ENCODE assay signal across 19 cellular contexts in the genomic region with DNA sequence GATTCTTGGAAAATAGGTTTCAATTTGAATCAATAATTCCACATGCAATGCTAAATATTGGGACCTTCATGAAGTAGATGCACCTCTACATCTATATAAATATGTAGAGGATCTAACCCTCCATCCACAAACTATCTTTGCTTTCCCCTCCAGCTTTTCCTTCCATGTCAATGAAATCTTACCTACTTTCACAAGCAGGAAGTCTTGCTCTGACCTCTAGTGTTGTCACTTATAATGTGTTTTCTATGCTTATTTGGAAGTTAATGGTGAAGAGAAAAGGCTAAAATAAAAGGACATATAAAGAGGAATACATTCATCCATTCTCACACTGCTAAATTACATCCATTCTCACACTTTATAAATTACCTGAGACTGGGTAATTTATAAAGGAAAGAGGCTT.
DNase-seq lines count a peak whose midpoint lies in the region; TF ChIP-seq lines count a peak whose summit lies in the region.
"Had no signal": no experiment of that assay in that cellular context is flagged by ENCODE, and none has a peak within 500 bp of the region (broad histone marks: within the 10 kb centered on the region; RNA-seq: fewer than 3 reads in every experiment).

No MANE protein-coding gene starts in this region.

- POLR2A ChIA-PET in A673 (lab: Charles Lee; ENCODE audit: low non-redundant PET): no interaction called here

- H3K27me3 ChIP-seq in A673 (replicated peaks; ENCODE audit: insufficient read depth, low read depth, low read length, poor library complexity) (no peaks in the 10 kb centered on the region), adipocyte (replicated peaks; ENCODE audit: control insufficient read depth, insufficient read depth, low read length) (no peaks in the 10 kb centered on the region)

- H3K4me1 ChIP-seq in A673 (ENCODE audit: insufficient read depth, low read length, poor library complexity, severe bottlenecking): no peaks in the 10 kb centered on the region
- H3K4me1 ChIP-seq in adipocyte (ENCODE audit: control insufficient read depth, insufficient read depth, low read length): no peaks in the 10 kb centered on the region

- no peaks in the 10 kb centered on the region for H3K4me1 Mint-ChIP-seq in HFFc6 (ENCODE audit: low read depth)
- H3K4me1 Mint-ChIP-seq: B cell, CD14-positive monocyte had no signal

- no peak overlapping the region for H3K4me3 Mint-ChIP-seq in HFFc6
- H3K4me3 Mint-ChIP-seq: B cell, CD14-positive monocyte had no signal

- no peak overlapping the region for H3K4me3 ChIP-seq in A673 (ENCODE audit: low read depth, low read length, poor library complexity, severe bottlenecking)
- no peak overlapping the region for H3K4me3 ChIP-seq in adipocyte (ENCODE audit: low read length)

- intact Hi-C loops in A673 (cut with micrococcal nuclease; ENCODE audit: unreplicated experiment): no loop called here

- H3K36me3 Mint-ChIP-seq in HFFc6 (ENCODE audit: low read depth): no peaks in the 10 kb centered on the region
- H3K36me3 Mint-ChIP-seq: CD14-positive monocyte had no signal

- no peak overlapping the region for H3K9ac ChIP-seq in adipocyte (ENCODE audit: low read length)
- H3K9ac ChIP-seq: SK-N-SH had no signal

- H3K27me3 Mint-ChIP-seq in HFFc6 (ENCODE audit: insufficient read depth): no peaks in the 10 kb centered on the region; the same call in 1 of the 2 replicates
- H3K27me3 Mint-ChIP-seq: B cell had no signal

- peak; percentile 11 for DNase-seq in NCI-H146 (lab: John Stamatoyannopoulos, UW)
- DNase-seq in NCI-H146 treated with DMSO at 0.1 percent for 48 hours (lab: John Stamatoyannopoulos, UW; ENCODE audit: unreplicated experiment): no peak
- DNase-seq in A673 (ENCODE audit: low spot score): peak; percentile 34
- DNase-seq in NCI-H1048 (lab: John Stamatoyannopoulos, UW): peak; percentile 0
- peak; percentile 0 for DNase-seq in adipocyte (ENCODE audit: low read depth)
- DNase-seq in H4 (ENCODE audit: low spot score): no peak
- no peak for DNase-seq in HFFc6
- no peak for DNase-seq in NOMO-1 treated with dmso at 0.1 percent for 144 hours (lab: John Stamatoyannopoulos, UW; ENCODE audit: unreplicated experiment)
- DNase-seq: Kasumi-1, NCI-H1436, NCI-H2029, NCI-H2171 treated with DMSO at 0.1 percent for 48 hours, NCI-H510A treated with DMSO at 0.1 percent for 48 hours, SHP77 treated with DMSO at 0.1 percent for 48 hours, SK-N-SH, T-helper 2 cell had no signal

- no peaks in the 10 kb centered on the region for H3K9me3 ChIP-seq in A673 (ENCODE audit: low read depth, low read length, poor library complexity, severe bottlenecking)
- peaks cover 18% of the 10 kb centered on the region for H3K9me3 ChIP-seq in adipocyte (ENCODE audit: control insufficient read depth, low read length)
- H3K9me3 ChIP-seq: SK-N-SH had no signal

- H3K36me3 ChIP-seq in A673 (ENCODE audit: insufficient read depth, low read length, poor library complexity, severe bottlenecking): no peaks in the 10 kb centered on the region
- no peaks in the 10 kb centered on the region for H3K36me3 ChIP-seq in adipocyte (ENCODE audit: control insufficient read depth, insufficient read depth, low read length, severe bottlenecking)

- peaks cover 7% of the 10 kb centered on the region; the same call in 1 of the 2 replicates for H3K9me3 Mint-ChIP-seq in HFFc6

- TF ChIP-seq CTCF in A673 (conservative IDR thresholded peaks at IDR 0.05; ENCODE audit: low read depth, low read length) (no peak), HFFc6 (IDR thresholded peaks at IDR 0.05) (no peak)

- no peak overlapping the region for H3K27ac Mint-ChIP-seq in HFFc6
- H3K27ac Mint-ChIP-seq: B cell, CD14-positive monocyte had no signal

- CTCF ChIA-PET in A673 (lab: Charles Lee): no interaction called here

- no TSS peak for BruUV-seq in A673 (replicated peaks; lab: Mats Ljungman, UMichigan)

- H3K27ac ChIP-seq in A673 (ENCODE audit: low read depth, low read length, poor library complexity, severe bottlenecking): no peak overlapping the region
- H3K27ac ChIP-seq: RWPE1 had no signal

Comparison
In these comparisons a context has a peak if more than half of its experiments do, and no peak if none do; other contexts are left out.
1. DNase-seq: peak in NCI-H146 (single experiment), A673 (single experiment), NCI-H1048 (single experiment) and adipocyte (single experiment); none in NCI-H146 treated with DMSO at 0.1 percent for 48 hours (single experiment), H4 (single experiment), HFFc6 (single experiment) and NOMO-1 treated with dmso at 0.1 percent for 144 hours (single experiment).